8 cellular contexts compared by ENCODE assay signal in the genomic region with DNA sequence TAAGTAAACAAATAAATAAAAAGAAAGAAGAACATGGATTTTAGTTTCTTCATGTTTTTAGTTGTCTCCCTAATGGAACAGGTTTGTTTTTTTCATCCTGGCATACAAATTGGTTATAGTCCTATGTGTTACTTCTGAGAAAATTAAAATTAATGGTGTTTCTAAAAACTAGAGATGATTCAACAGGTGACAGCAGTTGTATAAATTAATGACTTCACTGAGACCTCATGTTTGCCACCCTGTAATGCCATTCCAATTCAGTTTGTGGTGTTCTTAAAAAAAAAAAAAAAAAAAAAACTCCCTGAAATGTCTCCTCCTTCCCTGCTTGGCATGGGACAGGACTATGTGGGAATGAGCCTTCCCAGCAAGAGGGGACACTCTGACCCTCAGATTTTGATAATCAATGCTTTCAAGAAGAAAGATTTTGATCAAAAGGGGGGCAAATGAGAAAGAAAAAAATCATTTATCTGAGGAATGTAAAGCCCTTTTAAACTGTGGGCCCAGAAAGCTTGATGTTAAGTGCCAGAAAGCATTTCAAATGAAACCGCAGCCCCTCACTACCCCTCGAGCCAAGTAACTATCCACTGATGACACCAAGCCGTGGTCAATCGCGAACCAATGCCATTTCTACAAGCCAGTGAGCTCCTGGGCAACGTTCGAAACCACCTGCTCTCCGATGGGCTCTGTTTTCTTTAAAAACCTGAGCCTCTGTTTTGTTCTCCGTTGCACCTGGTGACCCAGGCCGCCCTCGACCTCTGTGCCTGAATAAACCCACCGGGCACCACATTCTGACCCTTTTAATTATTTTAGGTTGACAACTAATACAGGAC. TPM values are rescaled to one million over a fixed set of nuclear protein-coding genes. Genes with fewer than 3 reads are reported as not detected.
DNase-seq lines count a peak whose midpoint lies in the region; ATAC-seq, FAIRE-seq and TF ChIP-seq lines count a peak whose summit lies in the region.

No MANE protein-coding gene starts in this region.

- H3K9ac ChIP-seq in HUES6 (ENCODE audit: low read length): peak overlapping the region; percentile 27

- H3K27me3 ChIP-seq in HUES6 (ENCODE audit: control insufficient read depth, insufficient read depth, low read length): peaks cover 17% of the 10 kb centered on the region
- no peaks in the 10 kb centered on the region for H3K27me3 ChIP-seq in breast epithelium

- TF ChIP-seq CTCF in AG04449 (IDR thresholded peaks at IDR 0.05; ENCODE audit: insufficient read depth, low read length, missing control alignments) (no peak), breast epithelium (IDR thresholded peaks at IDR 0.05) (no peak), mucosa of descending colon (IDR thresholded peaks at IDR 0.05) (no peak)

- ATAC-seq in mucosa of descending colon (no peak), GM21447 (IDR thresholded peaks at IDR 0.05; ENCODE audit: unreplicated experiment) (no peak)

- H3K36me3 ChIP-seq in HUES6 (ENCODE audit: control insufficient read depth, insufficient read depth, low read length) (no peaks in the 10 kb centered on the region), breast epithelium (no peaks in the 10 kb centered on the region), mucosa of descending colon (ENCODE audit: low read depth) (no peaks in the 10 kb centered on the region)

- H3K4me1 ChIP-seq in HUES6 (ENCODE audit: control insufficient read depth, insufficient read depth, low read length) (no peaks in the 10 kb centered on the region), breast epithelium (peaks cover 0 to 4% of the 10 kb centered on the region in 2 donors), mucosa of descending colon (ENCODE audit: low read depth) (peaks cover 20% of the 10 kb centered on the region)

- intact Hi-C loops in breast epithelium (cut with DNase I; ENCODE audit: low total_unique reads) (no loop called here), mucosa of descending colon (cut with DNase I, micrococcal nuclease) (no loop called here)

- H3K27ac ChIP-seq in HUES6 (ENCODE audit: low read depth, low read length) (peak overlapping the region; percentile 56; the same call in 1 of the 2 replicates), breast epithelium (peak overlapping the region; percentile 88 to 89)

- H3K4me3 ChIP-seq in AG04449 (ENCODE audit: low read depth, low read length) (peak overlapping the region; percentile 72), HUES6 (ENCODE audit: low read depth, low read length) (peak overlapping the region; percentile 91), breast epithelium (peak overlapping the region; percentile 90 to 100 (median 92)), mucosa of descending colon (peak overlapping the region; percentile 94)

- no peaks in the 10 kb centered on the region for H3K9me3 ChIP-seq in HUES6 (ENCODE audit: control insufficient read depth, insufficient read depth, low read depth, low read length)
- H3K9me3 ChIP-seq in breast epithelium: no peaks in the 10 kb centered on the region
- H3K9me3 ChIP-seq in mucosa of descending colon: no peaks in the 10 kb centered on the region

- POLR2A ChIA-PET in AG04449 (lab: Yijun Ruan, JAX): no interaction called here

- DNase-seq in AG04449 (ENCODE audit: low read depth, low spot score): no peak
- no peak for DNase-seq in breast epithelium (ENCODE audit: low spot score in 2 of 2)
- DNase-seq in mucosa of descending colon: no peak
- no peak for DNase-seq in pons (ENCODE audit: low spot score)
- DNase-seq in stimulated activated CD4-positive, alpha-beta T cell treated with anti-CD3 and anti-CD28 coated beads, Interleukin-15, amount 100 ng/mL, for 24 hours: no peak
- no peak for DNase-seq in HTR-8/SVneo (ENCODE audit: insufficient read length, low spot score)

- CTCF ChIA-PET in AG04449 (lab: Yijun Ruan, JAX): interaction anchor here (0.6 to 4.0 kb wide), 20 partner anchors 10 to 196 kb away, joined by 3 to 41 read pairs (median 6); partner anchors contain the start of gene NRARP

- FAIRE-seq in HTR-8/SVneo (lab: Jason Lieb, UNC): no peak

- TF ChIP-seq POLR2A in breast epithelium (IDR thresholded peaks at IDR 0.05): no peak

RNA-seq across cellular contexts. Expression of gene EXD3, which starts 0.9 kb away (rescaled TPM):
- total RNA-seq in breast epithelium (10 to 100 TPM in 2 of 3 donors, 1 to 10 TPM in 1; 7.7 to 28.7 (median 20.6) TPM), mucosa of descending colon (10 to 100 TPM; 39.4 to 56.7 (median 40.1) TPM)

RNA-seq across cellular contexts. Expression of gene NOXA1, which starts 1.1 kb away (rescaled TPM):
- total RNA-seq in breast epithelium (10 to 100 TPM in 1 of 3 donors, 1 to 10 TPM in 2; 2.9 to 13.8 (median 4.6) TPM), mucosa of descending colon (10 to 100 TPM; 18.0 to 41.5 (median 27.2) TPM)

RNA-seq across cellular contexts. Expression of gene ENTPD8, which starts 19.1 kb away (rescaled TPM):
- total RNA-seq in breast epithelium (1 to 10 TPM in 2 of 3 donors, not detected in 1; 2.0 to 3.2 TPM), mucosa of descending colon (100 to 1,000 TPM in 1 of 3 donors, 10 to 100 TPM in 2; 36.7 to 127 (median 74.8) TPM)

RNA-seq across cellular contexts. Expression of gene NSMF, which starts 37.1 kb away (rescaled TPM):
- total RNA-seq in breast epithelium (10 to 100 TPM; 30.9 to 38.4 (median 37.4) TPM), mucosa of descending colon (10 to 100 TPM; 30.1 to 48.0 (median 43.4) TPM)

Comparison
In these comparisons a context has a peak if more than half of its experiments do, and no peak if none do; other contexts are left out.
1. RNA of gene ENTPD8, which starts 19.1 kb away (total RNA-seq): 36.7 to 127 TPM in mucosa of descending colon; 2.0 to 3.2 TPM in breast epithelium; every median in the first group is over 4 times any median in the second.
2. Peak in every context shown above with its lines, with median percentiles within 50 percentile points of each other: H3K4me3 ChIP-seq.